Comparison of ENCODE assay signal across 8 cellular contexts in the genomic region with DNA sequence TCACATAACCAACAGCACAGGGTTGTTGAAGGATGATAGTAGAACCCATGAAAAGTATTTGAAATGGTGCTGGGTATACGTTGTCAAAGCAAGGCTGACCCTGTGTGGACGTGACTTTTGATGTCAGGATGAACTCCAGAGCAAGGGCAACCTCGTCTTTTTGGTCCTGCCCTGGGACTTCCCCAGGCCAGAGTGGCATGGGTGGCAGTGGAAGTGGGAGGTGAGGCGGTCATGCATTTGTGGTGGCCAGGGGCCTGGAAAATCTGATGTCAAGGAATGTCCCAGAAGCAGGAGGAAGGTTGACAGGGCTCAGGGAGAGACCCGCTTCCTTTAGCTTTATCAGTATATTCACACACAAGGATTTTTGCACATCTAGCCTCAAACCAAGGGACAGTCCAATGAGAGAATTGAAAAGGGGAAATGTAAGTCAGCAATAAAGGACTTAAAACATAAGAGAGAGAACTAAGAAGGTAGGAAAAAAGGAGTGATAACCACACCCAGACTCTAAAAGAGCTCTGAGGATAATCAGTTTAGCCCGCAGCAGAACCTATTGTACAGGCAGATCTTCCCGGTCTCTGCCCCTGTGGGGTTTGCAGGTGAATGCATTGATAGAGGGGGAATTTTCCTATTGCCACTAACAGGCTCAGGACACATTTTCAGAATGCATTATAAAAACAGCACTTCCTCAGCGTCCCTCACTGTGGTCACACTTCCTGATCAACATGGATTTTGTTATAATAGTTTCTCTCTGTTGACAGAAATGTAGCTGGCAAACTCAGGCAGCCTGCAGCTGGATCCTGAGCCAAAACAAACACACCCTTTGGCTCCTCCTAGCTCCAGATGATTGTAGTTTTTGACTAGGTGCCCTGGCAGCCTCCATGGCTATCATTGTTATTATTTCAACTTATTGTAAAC.
DNase-seq lines count a peak whose midpoint lies in the region; ATAC-seq and TF ChIP-seq lines count a peak whose summit lies in the region.

No MANE protein-coding gene starts in this region.

- POLR2A ChIA-PET in activated CD8-positive, alpha-beta T cell treated with anti-CD3 and anti-CD28 coated beads for 36 hours (lab: Charles Lee), result no interaction called here

- no peaks in the 10 kb centered on the region for H3K27me3 ChIP-seq in BE2C

- peaks cover 13% of the 10 kb centered on the region; the same call in 1 of the 2 replicates for H3K4me1 ChIP-seq in BE2C

- peak; percentile 38 for TF ChIP-seq CTCF in BE2C (IDR thresholded peaks at IDR 0.05; ENCODE audit: low read depth, low read length)
- no peak for TF ChIP-seq CTCF in lower leg skin (IDR thresholded peaks at IDR 0.05)
- TF ChIP-seq CTCF in activated CD8-positive, alpha-beta T cell treated with anti-CD3 and anti-CD28 coated beads for 36 hours (IDR thresholded peaks at IDR 0.05), result no peak

- ATAC-seq in HG03108 (IDR thresholded peaks at IDR 0.05; ENCODE audit: unreplicated experiment), result no peak
- no peak for ATAC-seq in HG02885 (IDR thresholded peaks at IDR 0.05; ENCODE audit: poor library complexity, unreplicated experiment)
- ATAC-seq in activated CD8-positive, alpha-beta T cell treated with anti-CD3 and anti-CD28 coated beads for 36 hours, result no peak

- H3K27me3 Mint-ChIP-seq in activated CD8-positive, alpha-beta T cell treated with anti-CD3 and anti-CD28 coated beads for 36 hours, result no peaks in the 10 kb centered on the region

- no peaks in the 10 kb centered on the region for H3K9me3 ChIP-seq in BE2C

- intact Hi-C loops in lower leg skin (cut with DNase I; ENCODE audit: low total_unique reads), result loop anchor here (5.0 kb wide), 1 partner anchor 1688 kb away; no protein-coding TSS in a partner anchor
- intact Hi-C loops in activated CD8-positive, alpha-beta T cell treated with anti-CD3 and anti-CD28 coated beads for 36 hours (cut with micrococcal nuclease), result no loop called here

- H3K36me3 ChIP-seq in BE2C, result no peaks in the 10 kb centered on the region

- DNase-seq in BE2C (peak; percentile 43), NCI-H1105 treated with DMSO at 0.1 percent for 48 hours (lab: John Stamatoyannopoulos, UW) (peak; percentile 84), brain pericyte (ENCODE audit: low read depth, low spot score) (peak; percentile 73), lower leg skin (ENCODE audit: low spot score in 2 of 2) (peak; percentile 54 to 87), caudate nucleus (lab: John Stamatoyannopoulos, UW) (no peak)
- no peak for DNase-seq in activated CD8-positive, alpha-beta T cell treated with anti-CD3 and anti-CD28 coated beads for 36 hours

- TF ChIP-seq POLR2A in lower leg skin (IDR thresholded peaks at IDR 0.05), result no peak

- 38 to 43% methylated on average over 8 of the region's 8 CpGs for WGBS in lower leg skin, 2 donors

- H3K27ac Mint-ChIP-seq in activated CD8-positive, alpha-beta T cell treated with anti-CD3 and anti-CD28 coated beads for 36 hours, result no peak overlapping the region

- no peak overlapping the region for H3K27ac ChIP-seq in caudate nucleus (ENCODE audit: low read depth, low read length)

- H3K9me3 Mint-ChIP-seq in activated CD8-positive, alpha-beta T cell treated with anti-CD3 and anti-CD28 coated beads for 36 hours, result peaks cover 1% of the 10 kb centered on the region

- H3K4me3 ChIP-seq in BE2C (ENCODE audit: low read depth, low read length), result peak overlapping the region; percentile 17
- H3K4me3 ChIP-seq in lower leg skin (ENCODE audit: low read depth, poor library complexity, severe bottlenecking), result no peak overlapping the region

- H3K36me3 Mint-ChIP-seq in activated CD8-positive, alpha-beta T cell treated with anti-CD3 and anti-CD28 coated beads for 36 hours (ENCODE audit: low read depth), result no peaks in the 10 kb centered on the region

- CTCF ChIA-PET in activated CD8-positive, alpha-beta T cell treated with anti-CD3 and anti-CD28 coated beads for 36 hours (lab: Charles Lee), result no interaction called here

- no peak overlapping the region for H3K4me3 Mint-ChIP-seq in activated CD8-positive, alpha-beta T cell treated with anti-CD3 and anti-CD28 coated beads for 36 hours

- H3K4me1 Mint-ChIP-seq in activated CD8-positive, alpha-beta T cell treated with anti-CD3 and anti-CD28 coated beads for 36 hours (ENCODE audit: low read depth), result no peaks in the 10 kb centered on the region

Comparison
In these comparisons a context has a peak if more than half of its experiments do, and no peak if none do; other contexts are left out.
1. DNase-seq: peak in BE2C (single experiment), NCI-H1105 treated with DMSO at 0.1 percent for 48 hours (single experiment), brain pericyte (single experiment) and lower leg skin (2 of 2); none in caudate nucleus (0 of 61) and activated CD8-positive, alpha-beta T cell treated with anti-CD3 and anti-CD28 coated beads for 36 hours (single experiment).